1 cellular context compared by ENCODE assay signal in the genomic region with DNA sequence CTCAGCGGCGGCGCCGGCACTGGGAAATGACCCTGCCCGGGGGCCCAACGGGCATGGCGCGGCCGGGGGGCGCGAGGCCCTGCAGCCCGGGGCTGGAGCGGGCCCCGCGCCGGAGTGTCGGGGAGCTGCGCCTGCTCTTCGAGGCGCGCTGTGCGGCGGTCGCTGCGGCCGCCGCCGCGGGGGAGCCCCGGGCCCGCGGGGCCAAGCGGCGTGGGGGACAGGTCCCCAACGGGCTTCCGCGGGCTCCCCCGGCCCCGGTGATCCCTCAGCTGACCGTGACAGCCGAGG.
TF ChIP-seq lines count a peak whose summit lies in the region.

No MANE protein-coding gene starts in this region.

TF ChIP-seq in H1, 55 proteins besides CTCF, POLR2A, EP300 and RAD21:
- TF ChIP-seq TBP (IDR thresholded peaks at IDR 0.05; ENCODE audit: low read depth, low read length) = no peak
- TF ChIP-seq YY1 (IDR thresholded peaks at IDR 0.05; ENCODE audit: low read depth, low read length) = no peak
- no peak for TF ChIP-seq TCF12 (IDR thresholded peaks at IDR 0.05; ENCODE audit: low read depth, low read length)
- no peak for TF ChIP-seq CREB1 (IDR thresholded peaks at IDR 0.05)
- TF ChIP-seq BRCA1 (IDR thresholded peaks at IDR 0.05; ENCODE audit: low read depth, low read length) = no peak
- no peak for TF ChIP-seq EGR1 (IDR thresholded peaks at IDR 0.05; ENCODE audit: borderline replicate concordance, low read depth, low read length)
- TF ChIP-seq SIN3A (conservative IDR thresholded peaks at IDR 0.05 in 1 of 2, IDR thresholded peaks at IDR 0.05 in 1 of 2; ENCODE audit: low read depth in 1 of 2, low read length in 2 of 2) = no peak
TF ChIP-seq in H1: peak in this region for 0.
